Comparison of ENCODE assay signal across 18 cellular contexts in the genomic region with DNA sequence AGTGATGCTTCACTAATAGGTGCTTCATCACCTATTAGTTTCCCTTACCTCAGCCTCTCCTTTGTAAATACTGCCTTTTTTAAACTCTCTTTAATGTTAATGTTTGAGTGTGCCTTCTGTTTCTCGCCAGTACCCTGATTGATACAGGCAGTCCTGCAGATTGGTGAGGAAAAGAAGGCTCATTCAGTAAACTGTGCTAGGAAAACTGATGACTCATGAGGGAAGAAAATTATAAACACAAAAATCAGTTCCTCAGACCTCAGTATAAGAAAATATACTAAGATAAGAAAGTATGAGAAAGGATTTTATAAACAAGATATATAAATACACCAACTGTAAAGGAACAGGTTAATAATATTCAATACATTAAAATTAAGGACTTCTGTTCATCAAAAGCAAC. TPM values are rescaled to one million over a fixed set of nuclear protein-coding genes. Genes with fewer than 3 reads are reported as not detected.
DNase-seq lines count a peak whose midpoint lies in the region; ATAC-seq, FAIRE-seq and TF ChIP-seq lines count a peak whose summit lies in the region.
"Had no signal": no experiment of that assay in that cellular context is flagged by ENCODE, and none has a peak within 500 bp of the region (broad histone marks: within the 10 kb centered on the region; RNA-seq: fewer than 3 reads in every experiment).

No MANE protein-coding gene starts in this region.

- H3K4me1 ChIP-seq in IMR-90 (ENCODE audit: control insufficient read depth, insufficient read depth, low read length) (peaks cover 6% of the 10 kb centered on the region), K562 (replicated peaks in 1 of 2; ENCODE audit: control insufficient read depth in 2 of 2, insufficient read depth in 2 of 2, low read length in 2 of 2) (no peaks in the 10 kb centered on the region)
- H3K4me1 ChIP-seq: HAP-1 had no signal

- H2AK5ac ChIP-seq in IMR-90 (ENCODE audit: low read depth, low read length), result peak overlapping the region; percentile 52; the same call in 1 of the 2 replicates

- peak overlapping the region; percentile 87; the same call in 1 of the 2 replicates for H2BK20ac ChIP-seq in IMR-90 (ENCODE audit: low read depth, low read length)

- H3K79me1 ChIP-seq in IMR-90 (ENCODE audit: low read depth in 1 of 2, low read length in 2 of 2), result no peaks in the 10 kb centered on the region

- intact Hi-C loops in IMR-90 (cut with micrococcal nuclease) (no loop called here), K562 (cut with micrococcal nuclease) (no loop called here)

- H3K23ac ChIP-seq in IMR-90 (ENCODE audit: low read depth, low read length), result peak overlapping the region; percentile 29; the same call in 1 of the 2 replicates

- DNase-seq in EH (ENCODE audit: low read depth) (peak; percentile 38), IMR-90 (peak; percentile 66), K562 (ENCODE audit: extremely low read depth in 1 of 4, low spot score in 3 of 4) (no peak), iris pigment epithelial cell (ENCODE audit: low read depth) (peak; percentile 41), HEK293T (ENCODE audit: extremely low spot score) (no peak), pons (ENCODE audit: low spot score) (no peak), NCI-H748 treated with DMSO at 0.1 percent for 48 hours (lab: John Stamatoyannopoulos, UW) (no peak)
- DNase-seq: 8988T; CD4-positive, alpha-beta T cell; DMS153; DMS79; Karpas-422; KBM-7 had no signal

- H3K4me3 ChIP-seq in IMR-90 (ENCODE audit: insufficient read depth, low read depth, low read length), result no peak overlapping the region
- no peak overlapping the region for H3K4me3 ChIP-seq in K562
- H3K4me3 ChIP-seq: GM12878, HAP-1 had no signal

- in situ Hi-C loops in IMR-90 (cut with MboI; ENCODE audit: low sequenced_read_pairs) (no loop called here), K562 (cut with MboI) (no loop called here)

- H3K36me3 ChIP-seq in IMR-90 (ENCODE audit: control insufficient read depth, insufficient read depth, low read length) (no peaks in the 10 kb centered on the region), K562 (ENCODE audit: control insufficient read depth, insufficient read depth, low read length) (no peaks in the 10 kb centered on the region)
- H3K36me3 ChIP-seq: HAP-1 had no signal

- ATAC-seq in IMR-90 (ENCODE audit: low read depth) (peak; percentile 91), K562 (no peak), GM18873 (IDR thresholded peaks at IDR 0.05; ENCODE audit: low FRiP score, unreplicated experiment) (no peak)
- ATAC-seq: GM12878 had no signal

- H3K79me2 ChIP-seq in K562 (ENCODE audit: control insufficient read depth, insufficient read depth, low read length), result no peaks in the 10 kb centered on the region

- H3K27me3 ChIP-seq in IMR-90 (ENCODE audit: control insufficient read depth, insufficient read depth, low read length), result no peaks in the 10 kb centered on the region
- no peaks in the 10 kb centered on the region for H3K27me3 ChIP-seq in K562 (ENCODE audit: control insufficient read depth in 2 of 2, insufficient read depth in 2 of 2, low read length in 2 of 2)

- H4K5ac ChIP-seq in IMR-90 (ENCODE audit: low read depth, low read length), result no peak overlapping the region

- TF ChIP-seq RAD21 in IMR-90 (IDR thresholded peaks at IDR 0.05; ENCODE audit: low read length) (no peak), K562 (CRISPR knock-in tag; conservative IDR thresholded peaks at IDR 0.05 in 1 of 2, IDR thresholded peaks at IDR 0.05 in 1 of 2) (no peak)

- TF ChIP-seq POLR2A in IMR-90 (IDR thresholded peaks at IDR 0.05; ENCODE audit: low read depth, low read length), result no peak
- TF ChIP-seq POLR2A in K562 (conservative IDR thresholded peaks at IDR 0.05), result no peak

- no TSS peak for BruUV-seq in IMR-90 (replicated peaks; lab: Mats Ljungman, UMichigan)
- no TSS peak for BruUV-seq in K562 (replicated peaks; lab: Mats Ljungman, UMichigan)

- H3K56ac ChIP-seq in IMR-90 (ENCODE audit: extremely low read depth, insufficient read depth, low read length), result peak overlapping the region; percentile 26; the same call in 1 of the 2 replicates

- dilution Hi-C loops in IMR-90 (cut with HindIII; ENCODE audit: low sequenced_read_pairs, unreplicated experiment), result no loop called here

- POLR2A ChIA-PET in IMR-90 (lab: Charles Lee; ENCODE audit: unreplicated experiment), result no interaction called here
- POLR2A ChIA-PET in K562 (lab: Yijun Ruan, JAX), result interaction anchor here (0.6 kb wide), 1 partner anchor 564 kb away, joined by 3 read pairs; no protein-coding TSS in a partner anchor
- POLR2A ChIA-PET in HEK293T (lab: Yijun Ruan, JAX), result no interaction called here

- H2BK15ac ChIP-seq in IMR-90 (ENCODE audit: low read depth, low read length), result no peak overlapping the region

- H2AFZ ChIP-seq in IMR-90 (replicated peaks; ENCODE audit: low read length, poor library complexity) (no peak overlapping the region), K562 (ENCODE audit: low read depth, low read length) (no peak overlapping the region)

- no peak overlapping the region for H3K9ac ChIP-seq in IMR-90 (ENCODE audit: low read depth, low read length)
- H3K9ac ChIP-seq in K562 (ENCODE audit: insufficient read depth in 1 of 2, low read depth in 2 of 2, low read length in 2 of 2), result no peak overlapping the region

- H3K9me3 ChIP-seq in IMR-90 (ENCODE audit: control insufficient read depth, insufficient read depth, low read length) (peaks cover 9% of the 10 kb centered on the region), K562 (replicated peaks; ENCODE audit: control insufficient read depth, insufficient read depth, low read depth, low read length) (no peaks in the 10 kb centered on the region)
- H3K9me3 ChIP-seq: HAP-1 had no signal

- H4K20me1 ChIP-seq in IMR-90 (ENCODE audit: insufficient read depth, low read length), result no peaks in the 10 kb centered on the region
- H4K20me1 ChIP-seq in K562 (replicated peaks; ENCODE audit: control insufficient read depth, insufficient read depth, low read length), result no peaks in the 10 kb centered on the region

- TF ChIP-seq EP300 in K562 (IDR thresholded peaks at IDR 0.05; ENCODE audit: low read length), result no peak

- H3K9me1 ChIP-seq in IMR-90 (ENCODE audit: insufficient read depth, low read length) (peaks cover 4% of the 10 kb centered on the region; the same call in 1 of the 2 replicates), K562 (ENCODE audit: control insufficient read depth, insufficient read depth, low read length) (no peaks in the 10 kb centered on the region)

- H3K14ac ChIP-seq in IMR-90 (replicated peaks; ENCODE audit: low read depth, low read length), result peak overlapping the region; percentile 25; the same call in 1 of the 2 replicates

- H4K8ac ChIP-seq in IMR-90 (ENCODE audit: low read depth in 2 of 2, low read length in 2 of 2), result 0 out of 4 replicates have a peak overlapping the region, but pooled peaks of 1 of the 2 experiments have one; percentile 1

- WGBS in IMR-90 (ENCODE audit: extremely low coverage in 2 of 2, insufficient read length in 1 of 2), 2 experiments, result no CpG with 5 or more reads among the region's 1 CpG
- WGBS in K562 (ENCODE audit: insufficient coverage, low coverage, missing lambda C conversion rate), result 5% methylated on average over 1 of the region's 1 CpG

- TF ChIP-seq CTCF in IMR-90 (conservative IDR thresholded peaks at IDR 0.05; ENCODE audit: low read depth, low read length), result no peak
- no peak for TF ChIP-seq CTCF in K562 (IDR thresholded peaks at IDR 0.05 in 2 of 3, conservative IDR thresholded peaks at IDR 0.05 in 1 of 3; ENCODE audit: insufficient read depth in 2 of 3, low read depth in 1 of 3, low read length in 3 of 3)

- CTCF ChIA-PET in IMR-90 (lab: Yijun Ruan, JAX) (no interaction called here), K562 (lab: Yijun Ruan, JAX; ENCODE audit: low intra/inter-chr PET ratio) (no interaction called here), HEK293T (lab: Yijun Ruan, JAX) (no interaction called here)

- H3K27ac ChIP-seq in IMR-90 (ENCODE audit: insufficient read depth, low read length) (peak overlapping the region; percentile 9; the same call in 1 of the 2 replicates), K562 (ENCODE audit: extremely low read depth, low read depth, low read length) (no peak overlapping the region)
- H3K27ac ChIP-seq: C4-2B, HL-60 had no signal

- H2BK120ac ChIP-seq in IMR-90 (ENCODE audit: low read depth, low read length), result peak overlapping the region; percentile 74

- H3K18ac ChIP-seq in IMR-90 (ENCODE audit: low read depth, low read length), result peak overlapping the region; percentile 10; the same call in 1 of the 2 replicates

- H2AK9ac ChIP-seq in IMR-90 (replicated peaks; ENCODE audit: low read depth, low read length, poor library complexity), result no peak overlapping the region

- H2BK5ac ChIP-seq in IMR-90 (ENCODE audit: low read depth, low read length, poor library complexity, severe bottlenecking), result peak overlapping the region; percentile 38

- no peak overlapping the region for H4K91ac ChIP-seq in IMR-90 (ENCODE audit: insufficient read depth, low read depth, low read length)

- no peak for FAIRE-seq in K562 (lab: Jason Lieb, UNC)
- FAIRE-seq: GM12878 had no signal

- peak overlapping the region; percentile 81 for H3K4ac ChIP-seq in IMR-90 (ENCODE audit: low read depth, low read length)

- H3K4me2 ChIP-seq in IMR-90 (ENCODE audit: low read depth, low read length) (no peak overlapping the region), K562 (ENCODE audit: insufficient read depth, low read length) (no peak overlapping the region)

TF ChIP-seq in HEK293T, 16 proteins besides CTCF, POLR2A, EP300 and RAD21 (continues in another document):
- TF ChIP-seq TARDBP (IDR thresholded peaks at IDR 0.05) (no peak), SP1 (IDR thresholded peaks at IDR 0.05) (no peak)

RNA-seq across cellular contexts. Expression of gene OXTR, which starts 54.8 kb away (rescaled TPM):
- total RNA-seq in IMR-90 (2012; rRNA removed) (56.1 and 76.9 TPM in 2 replicates), K562 (2014; rRNA removed) (0.68 and 1.4 TPM in 2 replicates), K562 (2014; rRNA removed; fragmentation: Illumina TruSeq; extraction: Trizol) (0.80 and 0.83 TPM in 2 replicates), K562 (2015; rRNA removed; fragmentation: Illumina TruSeq; extraction: Trizol) (1.1 and 1.4 TPM in 2 replicates), K562 (2021) (1.2 and 1.5 TPM in 2 replicates)
- polyA plus RNA-seq in IMR-90 (2012; rRNA removed) (42.8 and 50.0 TPM in 2 replicates), K562 (2011; rRNA removed) (0.38 and 0.57 TPM in 2 replicates), K562 (2014; fragmentation: Illumina TruSeq; extraction: Trizol) (0.57 and 1.1 TPM in 2 replicates), K562 (2014; fragmentation: Nextera tagmentation; extraction: Ambion mirVana) (under 1 TPM; 0.14 to 0.22 TPM), K562 (2014; rRNA removed) (1.0 and 1.3 TPM in 2 replicates)
- polyA plus RNA-seq in IMR-90 (2012; cell fraction: cytosol; rRNA removed), result 15.7 and 51.4 TPM in 2 replicates
- polyA plus RNA-seq in IMR-90 (2012; cell fraction: nucleus; rRNA removed; ENCODE audit: low replicate concordance), result 15.6 and 29.9 TPM in 2 replicates
- total RNA-seq in K562 (2011; cell fraction: chromatin; rRNA removed; ENCODE audit: low replicate concordance), result 1.3 and 1.4 TPM in 2 replicates
- total RNA-seq in K562 (2011; cell fraction: nucleolus; rRNA removed), result 0.50 and 0.79 TPM in 2 replicates
- 0.53 and 0.73 TPM in 2 replicates for total RNA-seq in K562 (2011; cell fraction: nucleoplasm; rRNA removed)
- polyA plus RNA-seq in K562 (2011; cell fraction: cytosol; rRNA removed), result 0.24 and 0.42 TPM in 2 replicates
- 1.7 and 2.2 TPM in 2 replicates for polyA plus RNA-seq in K562 (2011; cell fraction: nucleus; rRNA removed)
- 0.71 and 0.78 TPM in 2 replicates for polyA plus RNA-seq in K562 (2012)
- 0.28 and 0.48 TPM in 2 replicates for polyA minus RNA-seq in K562 (2011; rRNA and poly(A)+ RNA removed)
- 0.48 and 0.64 TPM in 2 replicates for polyA minus RNA-seq in K562 (2011; cell fraction: cytosol; rRNA and poly(A)+ RNA removed)
- polyA minus RNA-seq in K562 (2011; cell fraction: nucleus; rRNA and poly(A)+ RNA removed), result 1.3 and 1.4 TPM in 2 replicates

Comparison
In these comparisons a context has a peak if more than half of its experiments do, and no peak if none do; other contexts are left out.
1. DNase-seq: peak in EH (single experiment), IMR-90 (single experiment) and iris pigment epithelial cell (single experiment); none in K562 (0 of 4), HEK293T (single experiment), pons (single experiment) and NCI-H748 treated with DMSO at 0.1 percent for 48 hours (single experiment).
2. RNA of gene OXTR, which starts 54.8 kb away (total RNA-seq): 56.1 to 76.9 TPM in IMR-90; 0.50 to 1.5 TPM in K562; every median in the first group is over 10 times any median in the second.